In the genomic region with DNA sequence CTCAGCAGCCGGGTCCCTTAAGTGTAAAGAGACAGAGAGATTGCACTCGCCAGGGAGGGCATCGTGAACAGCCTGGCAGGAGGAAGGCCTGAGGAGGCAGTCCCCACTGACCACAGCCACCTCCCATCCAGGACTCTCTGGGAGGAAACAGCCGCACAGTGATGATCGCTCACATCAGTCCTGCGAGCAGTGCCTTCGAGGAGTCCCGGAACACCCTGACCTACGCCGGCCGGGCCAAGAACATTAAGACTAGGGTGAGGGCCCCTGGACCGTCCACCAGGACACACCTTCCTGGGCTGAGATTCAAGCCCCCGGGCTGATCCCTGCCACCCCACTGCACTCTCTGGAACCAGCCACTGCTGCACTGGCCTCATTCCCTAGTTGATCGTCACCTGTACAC, we compare ENCODE assay signal across 2 cellular contexts.
TF ChIP-seq lines count a peak whose summit lies in the region.

No MANE protein-coding gene starts in this region.

TF ChIP-seq in A549, 52 proteins besides CTCF, POLR2A, EP300 and RAD21:
- no peak for TF ChIP-seq ESRRA (IDR thresholded peaks at IDR 0.05; ENCODE audit: borderline replicate concordance, low read length)
- TF ChIP-seq, protein P1, sequence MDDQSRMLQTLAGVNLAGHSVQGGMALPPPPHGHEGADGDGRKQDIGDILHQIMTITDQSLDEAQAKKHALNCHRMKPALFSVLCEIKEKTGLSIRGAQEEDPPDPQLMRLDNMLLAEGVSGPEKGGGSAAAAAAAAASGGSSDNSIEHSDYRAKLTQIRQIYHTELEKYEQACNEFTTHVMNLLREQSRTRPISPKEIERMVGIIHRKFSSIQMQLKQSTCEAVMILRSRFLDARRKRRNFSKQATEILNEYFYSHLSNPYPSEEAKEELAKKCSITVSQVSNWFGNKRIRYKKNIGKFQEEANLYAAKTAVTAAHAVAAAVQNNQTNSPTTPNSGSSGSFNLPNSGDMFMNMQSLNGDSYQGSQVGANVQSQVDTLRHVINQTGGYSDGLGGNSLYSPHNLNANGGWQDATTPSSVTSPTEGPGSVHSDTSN (IDR thresholded peaks at IDR 0.05): no peak
- TF ChIP-seq, protein P2, sequence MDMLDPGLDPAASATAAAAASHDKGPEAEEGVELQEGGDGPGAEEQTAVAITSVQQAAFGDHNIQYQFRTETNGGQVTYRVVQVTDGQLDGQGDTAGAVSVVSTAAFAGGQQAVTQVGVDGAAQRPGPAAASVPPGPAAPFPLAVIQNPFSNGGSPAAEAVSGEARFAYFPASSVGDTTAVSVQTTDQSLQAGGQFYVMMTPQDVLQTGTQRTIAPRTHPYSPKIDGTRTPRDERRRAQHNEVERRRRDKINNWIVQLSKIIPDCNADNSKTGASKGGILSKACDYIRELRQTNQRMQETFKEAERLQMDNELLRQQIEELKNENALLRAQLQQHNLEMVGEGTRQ (IDR thresholded peaks at IDR 0.05): no peak
- TF ChIP-seq RCOR1 (IDR thresholded peaks at IDR 0.05; ENCODE audit: low read depth, low read length): no peak
- no peak for TF ChIP-seq HOXB13 (CRISPR knock-in tag; IDR thresholded peaks at IDR 0.05; ENCODE audit: low read depth)
- TF ChIP-seq POLR2AphosphoS2 (conservative IDR thresholded peaks at IDR 0.05; ENCODE audit: low read length): no peak
- no peak for TF ChIP-seq NPAS2 (CRISPR knock-in tag; IDR thresholded peaks at IDR 0.05; ENCODE audit: borderline replicate concordance)
- no peak for TF ChIP-seq CEBPB (IDR thresholded peaks at IDR 0.05)
- TF ChIP-seq RARB (CRISPR knock-in tag; IDR thresholded peaks at IDR 0.05): no peak

TF ChIP-seq in SK-N-SH, 30 proteins besides CTCF, POLR2A, EP300 and RAD21:
- TF ChIP-seq MXI1 (IDR thresholded peaks at IDR 0.05; ENCODE audit: low read depth, low read length) (no peak), MEF2A (IDR thresholded peaks at IDR 0.05; ENCODE audit: borderline replicate concordance, low read depth) (no peak), NRF1 (IDR thresholded peaks at IDR 0.05; ENCODE audit: low read depth, low read length) (no peak), FOXJ3 (CRISPR knock-in tag; IDR thresholded peaks at IDR 0.05) (no peak), JUND (IDR thresholded peaks at IDR 0.05) (no peak), RXRA (IDR thresholded peaks at IDR 0.05; ENCODE audit: borderline replicate concordance, low read depth) (no peak), YY1 (IDR thresholded peaks at IDR 0.05; ENCODE audit: low read depth) (no peak)
- TF ChIP-seq, protein P2 (IDR thresholded peaks at IDR 0.05; ENCODE audit: borderline replicate concordance, low read depth, low read length): no peak
- TF ChIP-seq, protein P3, sequence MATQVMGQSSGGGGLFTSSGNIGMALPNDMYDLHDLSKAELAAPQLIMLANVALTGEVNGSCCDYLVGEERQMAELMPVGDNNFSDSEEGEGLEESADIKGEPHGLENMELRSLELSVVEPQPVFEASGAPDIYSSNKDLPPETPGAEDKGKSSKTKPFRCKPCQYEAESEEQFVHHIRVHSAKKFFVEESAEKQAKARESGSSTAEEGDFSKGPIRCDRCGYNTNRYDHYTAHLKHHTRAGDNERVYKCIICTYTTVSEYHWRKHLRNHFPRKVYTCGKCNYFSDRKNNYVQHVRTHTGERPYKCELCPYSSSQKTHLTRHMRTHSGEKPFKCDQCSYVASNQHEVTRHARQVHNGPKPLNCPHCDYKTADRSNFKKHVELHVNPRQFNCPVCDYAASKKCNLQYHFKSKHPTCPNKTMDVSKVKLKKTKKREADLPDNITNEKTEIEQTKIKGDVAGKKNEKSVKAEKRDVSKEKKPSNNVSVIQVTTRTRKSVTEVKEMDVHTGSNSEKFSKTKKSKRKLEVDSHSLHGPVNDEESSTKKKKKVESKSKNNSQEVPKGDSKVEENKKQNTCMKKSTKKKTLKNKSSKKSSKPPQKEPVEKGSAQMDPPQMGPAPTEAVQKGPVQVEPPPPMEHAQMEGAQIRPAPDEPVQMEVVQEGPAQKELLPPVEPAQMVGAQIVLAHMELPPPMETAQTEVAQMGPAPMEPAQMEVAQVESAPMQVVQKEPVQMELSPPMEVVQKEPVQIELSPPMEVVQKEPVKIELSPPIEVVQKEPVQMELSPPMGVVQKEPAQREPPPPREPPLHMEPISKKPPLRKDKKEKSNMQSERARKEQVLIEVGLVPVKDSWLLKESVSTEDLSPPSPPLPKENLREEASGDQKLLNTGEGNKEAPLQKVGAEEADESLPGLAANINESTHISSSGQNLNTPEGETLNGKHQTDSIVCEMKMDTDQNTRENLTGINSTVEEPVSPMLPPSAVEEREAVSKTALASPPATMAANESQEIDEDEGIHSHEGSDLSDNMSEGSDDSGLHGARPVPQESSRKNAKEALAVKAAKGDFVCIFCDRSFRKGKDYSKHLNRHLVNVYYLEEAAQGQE (IDR thresholded peaks at IDR 0.05; ENCODE audit: low read depth, low read length): no peak
- TF ChIP-seq, protein P4, sequence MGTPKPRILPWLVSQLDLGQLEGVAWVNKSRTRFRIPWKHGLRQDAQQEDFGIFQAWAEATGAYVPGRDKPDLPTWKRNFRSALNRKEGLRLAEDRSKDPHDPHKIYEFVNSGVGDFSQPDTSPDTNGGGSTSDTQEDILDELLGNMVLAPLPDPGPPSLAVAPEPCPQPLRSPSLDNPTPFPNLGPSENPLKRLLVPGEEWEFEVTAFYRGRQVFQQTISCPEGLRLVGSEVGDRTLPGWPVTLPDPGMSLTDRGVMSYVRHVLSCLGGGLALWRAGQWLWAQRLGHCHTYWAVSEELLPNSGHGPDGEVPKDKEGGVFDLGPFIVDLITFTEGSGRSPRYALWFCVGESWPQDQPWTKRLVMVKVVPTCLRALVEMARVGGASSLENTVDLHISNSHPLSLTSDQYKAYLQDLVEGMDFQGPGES (IDR thresholded peaks at IDR 0.05; ENCODE audit: low read depth, low read length): no peak
